1 cellular context compared by ENCODE assay signal in genomic region chr20:50325215-50325614, GRCh38.
TF ChIP-seq lines count a peak whose summit lies in the region.

No MANE protein-coding gene starts in this region.

TF ChIP-seq in Ishikawa, 13 proteins besides CTCF, POLR2A, EP300 and RAD21 (continued from another document):
- 0 out of 2 replicates have a peak, but pooled peaks have one; percentile 43 for TF ChIP-seq USF1 (IDR thresholded peaks at IDR 0.05)
